8 cellular contexts compared by ENCODE assay signal in genomic region chr6:21587182-21587924, GRCh38. TPM values are rescaled to one million over a fixed set of nuclear protein-coding genes. Genes with fewer than 3 reads are reported as not detected.
A peak's percentile ranks its signal among the peaks of the same experiment; 100 is the strongest.
DNase-seq lines count a peak whose midpoint lies in the region; ATAC-seq, FAIRE-seq and TF ChIP-seq lines count a peak whose summit lies in the region.

No MANE protein-coding gene starts in this region.

- peak overlapping the region in 2 of 3 experiments; percentile 70 to 85; a peak in 3 of 7 replicates for H3K27ac Mint-ChIP-seq in H9
- no peak overlapping the region for H3K27ac Mint-ChIP-seq in central memory CD8-positive, alpha-beta T cell (ENCODE audit: low read depth)

- H2BK20ac ChIP-seq in H9 (ENCODE audit: low read depth, low read length, poor library complexity, severe bottlenecking), result no peak overlapping the region

- H3K9me3 ChIP-seq in H9 (ENCODE audit: control insufficient read depth, low read depth, low read length), result no peaks in the 10 kb centered on the region
- H3K9me3 ChIP-seq in kidney (ENCODE audit: control insufficient read depth in 1 of 2, low read length in 2 of 2), result no peaks in the 10 kb centered on the region

- H3T11ph ChIP-seq in H9 (ENCODE audit: low read length), result no peak overlapping the region

- no peak overlapping the region for H3K56ac ChIP-seq in H9 (ENCODE audit: insufficient read length, low read depth, low read length)

- no peak overlapping the region for H4K8ac ChIP-seq in H9 (replicated peaks; ENCODE audit: insufficient read length, low read depth, low read length)

- H3K4me1 ChIP-seq in H9 (ENCODE audit: insufficient read depth, low read length), result no peaks in the 10 kb centered on the region
- H3K4me1 ChIP-seq in kidney (ENCODE audit: control insufficient read depth in 1 of 2, insufficient read depth in 1 of 2, low read depth in 1 of 2, low read length in 2 of 2), result peaks cover 0 to 10% of the 10 kb centered on the region in 2 donors

- in situ Hi-C loops in SK-MEL-5 (cut with HindIII; ENCODE audit: low pct_unique_long_range_greater_than_20kb, low sequenced_read_pairs), result no loop called here

- FAIRE-seq in kidney (lab: Jason Lieb, UNC), result no peak

- peak overlapping the region; percentile 33; the same call in 1 of the 2 replicates for H3K14ac ChIP-seq in H9 (ENCODE audit: insufficient read depth, low read length)

- H3K36me3 ChIP-seq in kidney (ENCODE audit: control insufficient read depth in 1 of 2, insufficient read depth in 2 of 2, low read length in 2 of 2), result no peaks in the 10 kb centered on the region

- H3K4ac ChIP-seq in H9 (ENCODE audit: low read depth, low read length), result no peak overlapping the region

- H3K4me3 ChIP-seq in kidney (ENCODE audit: low read length in 2 of 2), result peak overlapping the region; percentile 95 to 96

- no peak overlapping the region for H4K5ac ChIP-seq in H9 (ENCODE audit: insufficient read length, low read depth, low read length)

- peak; percentile 39 for DNase-seq in activated T-cell treated with anti-CD3 and anti-CD28 coated beads, Interleukin-2, amount 50 U/mL, for 1 hour
- DNase-seq in activated T-cell treated with anti-CD3 and anti-CD28 coated beads for 4 hours (no peak), H9 (peak; percentile 75), M059J (ENCODE audit: low read depth) (peak; percentile 76), SK-MEL-5 (ENCODE audit: low read depth, low spot score) (peak; percentile 78), kidney (peak; percentile 86)
- DNase-seq in central memory CD8-positive, alpha-beta T cell (ENCODE audit: low spot score in 2 of 2), result no peak
- DNase-seq in stimulated activated CD4-positive, alpha-beta T cell treated with anti-CD3 and anti-CD28 coated beads, Interleukin-15, amount 100 ng/mL, for 24 hours, result peak; percentile 40

- H2BK15ac ChIP-seq in H9 (ENCODE audit: low read depth, low read length), result no peak overlapping the region

- peaks cover 9 to 10% of the 10 kb centered on the region in 2 experiments for H3K9me3 Mint-ChIP-seq in H9
- H3K9me3 Mint-ChIP-seq in central memory CD8-positive, alpha-beta T cell, result peaks cover 4% of the 10 kb centered on the region

- no peaks in the 10 kb centered on the region for H3K79me1 ChIP-seq in H9 (ENCODE audit: insufficient read depth, low read depth, low read length, poor library complexity, severe bottlenecking)

- H2AFZ ChIP-seq in H9 (ENCODE audit: low read length), result no peak overlapping the region

- H3K27me3 ChIP-seq in H9 (ENCODE audit: insufficient read depth, low read length), result no peaks in the 10 kb centered on the region; the same call in 1 of the 2 replicates

- H3K27me3 Mint-ChIP-seq in H9 (ENCODE audit: low read depth), result peaks cover 15% of the 10 kb centered on the region
- H3K27me3 Mint-ChIP-seq in central memory CD8-positive, alpha-beta T cell, result peaks cover 32% of the 10 kb centered on the region

- no peak overlapping the region for H3K9ac ChIP-seq in H9 (ENCODE audit: extremely low read depth, insufficient read length, low read length)
- peak overlapping the region; percentile 49 to 96 for H3K9ac ChIP-seq in kidney (ENCODE audit: low read length in 2 of 2)

- intact Hi-C loops in kidney (cut with DNase I), result no loop called here

- H3K4me3 Mint-ChIP-seq in H9, result peak overlapping the region; percentile 89 to 97
- H3K4me3 Mint-ChIP-seq in central memory CD8-positive, alpha-beta T cell, result peak overlapping the region; percentile 92

- H3K23ac ChIP-seq in H9 (ENCODE audit: insufficient read length, low read depth, low read length), result no peak overlapping the region

- no peak overlapping the region for H2AK5ac ChIP-seq in H9 (ENCODE audit: insufficient read length, low read length)

- WGBS in H9 (ENCODE audit: extremely low coverage, insufficient read length, low lambda C conversion rate), result no CpG with 5 or more reads among the region's 52 CpGs

- H3K27ac ChIP-seq in H9 (ENCODE audit: insufficient read length, low read depth, low read length) (no peak overlapping the region), kidney (ENCODE audit: low read depth in 2 of 2, low read length in 2 of 2) (peak overlapping the region; percentile 85)

- H4K91ac ChIP-seq in H9 (ENCODE audit: insufficient read length, low read depth, low read length), result no peak overlapping the region

- no peak for ATAC-seq in central memory CD8-positive, alpha-beta T cell (replicated peaks; ENCODE audit: extremely low read depth, poor library complexity, severe bottlenecking)

- H4K20me1 ChIP-seq in H9 (ENCODE audit: control insufficient read depth, insufficient read depth, insufficient read length), result no peaks in the 10 kb centered on the region

- TF ChIP-seq CTCF in H9 (conservative IDR thresholded peaks at IDR 0.05) (peak; percentile 28; the same call in 1 of the 3 replicates), kidney (IDR thresholded peaks at IDR 0.05; ENCODE audit: borderline replicate concordance, extremely low read depth, insufficient read depth) (no peak)

- H3K36me3 Mint-ChIP-seq in H9 (ENCODE audit: insufficient read depth in 1 of 3, low read depth in 3 of 3), result peaks cover 0 to 4% (median 0%) of the 10 kb centered on the region in 3 experiments; a peak in 3 of 7 replicates
- peaks cover 2% of the 10 kb centered on the region for H3K36me3 Mint-ChIP-seq in central memory CD8-positive, alpha-beta T cell (ENCODE audit: insufficient read depth)

- no peak overlapping the region for H2BK120ac ChIP-seq in H9 (ENCODE audit: low read depth, low read length, poor library complexity, severe bottlenecking)

- no peaks in the 10 kb centered on the region for H3K79me2 ChIP-seq in H9 (ENCODE audit: insufficient read depth, low read length)

- no peak overlapping the region for H2BK12ac ChIP-seq in H9 (ENCODE audit: insufficient read length, low read depth, low read length)

- peak overlapping the region; percentile 89 for H3K4me2 ChIP-seq in H9 (ENCODE audit: insufficient read depth, insufficient read length, low read length)

- peaks cover 17 to 18% of the 10 kb centered on the region in 2 experiments for H3K4me1 Mint-ChIP-seq in H9
- peaks cover 18% of the 10 kb centered on the region for H3K4me1 Mint-ChIP-seq in central memory CD8-positive, alpha-beta T cell

- no peak overlapping the region for H2BK5ac ChIP-seq in H9 (ENCODE audit: insufficient read length, low read length)

- no peak overlapping the region for H3K18ac ChIP-seq in H9 (ENCODE audit: insufficient read length, low read depth, low read length)

- peaks cover 28% of the 10 kb centered on the region for H3K23me2 ChIP-seq in H9 (ENCODE audit: insufficient read length, low read depth, low read length, poor library complexity, severe bottlenecking)

RNA-seq across cellular contexts. Expression of gene SOX4, which starts 6.2 kb away (rescaled TPM):
- total RNA-seq in H9 (2021), result 108 and 112 TPM in 2 replicates
- total RNA-seq in M059J (2014; rRNA removed; shearing (Covaris generic)), result 19.3 and 26.3 TPM in 2 replicates
- 25.8 and 28.4 TPM in 2 replicates for total RNA-seq in SK-MEL-5 (2014; rRNA removed; shearing (Covaris generic))
- polyA plus RNA-seq in SK-MEL-5 (2015; cell fraction: cytosol; rRNA removed), result 22.1 and 27.9 TPM in 2 replicates
- polyA plus RNA-seq in SK-MEL-5 (2015; cell fraction: nucleus; rRNA removed), result 24.7 and 26.6 TPM in 2 replicates
- total RNA-seq in kidney, result 36.5 TPM
- polyA plus RNA-seq in kidney (ENCODE audit: insufficient read depth, low read depth, low replicate concordance), result 5.5 TPM

Comparison
In these comparisons a context has a peak if more than half of its experiments do, and no peak if none do; other contexts are left out.
1. DNase-seq: peak in activated T-cell treated with anti-CD3 and anti-CD28 coated beads, Interleukin-2, amount 50 U/mL, for 1 hour (single experiment), H9 (single experiment), M059J (single experiment), SK-MEL-5 (single experiment), kidney (single experiment) and stimulated activated CD4-positive, alpha-beta T cell treated with anti-CD3 and anti-CD28 coated beads, Interleukin-15, amount 100 ng/mL, for 24 hours (single experiment); none in activated T-cell treated with anti-CD3 and anti-CD28 coated beads for 4 hours (single experiment) and central memory CD8-positive, alpha-beta T cell (0 of 2).